In genomic region chr3:44503178-44503577, GRCh38 we compare ENCODE assay signal across 8 cellular contexts. TPM values are rescaled to one million over a fixed set of nuclear protein-coding genes. Genes with fewer than 3 reads are reported as not detected.
A peak's percentile ranks its signal among the peaks of the same experiment; 100 is the strongest.
DNase-seq lines count a peak whose midpoint lies in the region; ATAC-seq, FAIRE-seq and TF ChIP-seq lines count a peak whose summit lies in the region.
"Not testable (repeated sequence)": the region's sequence is repeated elsewhere in the genome, so short reads cannot be mapped to it uniquely, and the experiment has no call there.
"Had no signal": no experiment of that assay in that cellular context is flagged by ENCODE, and none has a peak within 500 bp of the region (broad histone marks: within the 10 kb centered on the region; RNA-seq: fewer than 3 reads in every experiment).

No MANE protein-coding gene starts in this region.

- not testable (repeated sequence) for H3K18ac ChIP-seq in trophoblast cell (ENCODE audit: low read length)

- not testable (repeated sequence) for H3K27ac ChIP-seq in lower lobe of right lung; trophoblast cell (ENCODE audit: low read depth, low read length); upper lobe of right lung

- not testable (repeated sequence) for H3K23ac ChIP-seq in trophoblast cell (ENCODE audit: low read length)

- not testable (repeated sequence) for H3K4me1 ChIP-seq in lower lobe of right lung; trophoblast cell (ENCODE audit: control insufficient read depth in 1 of 2, insufficient read depth in 2 of 2, low read length in 2 of 2); upper lobe of right lung

- not testable (repeated sequence) for H2BK12ac ChIP-seq in trophoblast cell (ENCODE audit: low read length)

- not testable (repeated sequence) for H3K4me2 ChIP-seq in trophoblast cell (ENCODE audit: low read length)

- intact Hi-C loops in lower lobe of right lung (cut with DNase I); upper lobe of right lung (cut with DNase I): not testable (repeated sequence)

- H3K4me3 ChIP-seq in bronchial epithelial cell (ENCODE audit: low read depth, low read length); lower lobe of right lung; trophoblast cell (ENCODE audit: low read depth, low read length); upper lobe of right lung: not testable (repeated sequence)

- TF ChIP-seq CTCF in bronchial epithelial cell (IDR thresholded peaks at IDR 0.05; ENCODE audit: insufficient read depth, low read length, severe bottlenecking); lower lobe of right lung (IDR thresholded peaks at IDR 0.05); upper lobe of right lung (IDR thresholded peaks at IDR 0.05): not testable (repeated sequence)

- H3K9ac ChIP-seq in trophoblast cell (ENCODE audit: low read length): not testable (repeated sequence)

- H3K9me3 ChIP-seq in lower lobe of right lung: peaks cover 37% of the 10 kb centered on the region
- not testable (repeated sequence) for H3K9me3 ChIP-seq in trophoblast cell (ENCODE audit: insufficient read depth, low read depth, low read length)
- peaks cover 23% of the 10 kb centered on the region for H3K9me3 ChIP-seq in upper lobe of right lung

- not testable (repeated sequence) for H3K79me2 ChIP-seq in trophoblast cell (ENCODE audit: control insufficient read depth, insufficient read depth, low read length, poor library complexity)

- H3K27me3 ChIP-seq in bronchial epithelial cell (ENCODE audit: control insufficient read depth, insufficient read depth, low read length); lower lobe of right lung (ENCODE audit: low read depth); trophoblast cell (ENCODE audit: insufficient read depth, low read length); upper lobe of right lung: not testable (repeated sequence)

- TF ChIP-seq POLR2A in GM12891 (IDR thresholded peaks at IDR 0.05; ENCODE audit: low read depth, low read length): not testable (repeated sequence)

- ATAC-seq in lower lobe of right lung (peak; percentile 23 to 62), upper lobe of right lung (peak; percentile 56)

- H2BK5ac ChIP-seq in trophoblast cell (ENCODE audit: low read depth, low read length, poor library complexity): not testable (repeated sequence)

- not testable (repeated sequence) for H3K79me1 ChIP-seq in trophoblast cell (ENCODE audit: low read length)

- WGBS in trophoblast cell (ENCODE audit: extremely low coverage, insufficient coverage, insufficient read length): no CpG with 5 or more reads among the region's 2 CpGs

- H4K12ac ChIP-seq in trophoblast cell (ENCODE audit: low read depth, low read length): not testable (repeated sequence)

- FAIRE-seq in GM12891 (lab: Jason Lieb, UNC): peak; percentile 67
- peak; percentile 82 for FAIRE-seq in bronchial epithelial cell (lab: Jason Lieb, UNC)

- not testable (repeated sequence) for H2AFZ ChIP-seq in trophoblast cell (ENCODE audit: insufficient read depth, low read length, poor library complexity)

- not testable (repeated sequence) for H4K8ac ChIP-seq in trophoblast cell (ENCODE audit: low read depth, low read length)

- H2AK5ac ChIP-seq in trophoblast cell (ENCODE audit: low read length): not testable (repeated sequence)

- peak overlapping the region; percentile 52 for H3K4ac ChIP-seq in trophoblast cell (ENCODE audit: low read depth, low read length)

- not testable (repeated sequence) for H2BK120ac ChIP-seq in trophoblast cell (ENCODE audit: insufficient read depth, low read length, poor library complexity)

- DNase-seq in GM12891 (ENCODE audit: insufficient read length, low spot score); bronchial epithelial cell (ENCODE audit: low read depth); lower lobe of right lung; trophoblast cell; upper lobe of right lung: not testable (repeated sequence)

- H4K91ac ChIP-seq in trophoblast cell (ENCODE audit: low read depth, low read length): not testable (repeated sequence)

- H3K36me3 ChIP-seq in bronchial epithelial cell (ENCODE audit: control insufficient read depth, insufficient read depth, low read length); lower lobe of right lung; upper lobe of right lung: not testable (repeated sequence)
- H3K36me3 ChIP-seq in trophoblast cell (ENCODE audit: control insufficient read depth in 1 of 2, insufficient read depth in 2 of 2, low read length in 2 of 2): peaks cover 11 to 23% of the 10 kb centered on the region in 2 experiments

- not testable (repeated sequence) for H3K14ac ChIP-seq in trophoblast cell (ENCODE audit: low read length)

RNA-seq across cellular contexts. Expression of gene ZNF445, which starts 25.7 kb away (rescaled TPM):
- 2.3 TPM for polyA plus RNA-seq in GM12891 (2012; ENCODE audit: low read depth, missing spikeins)
- total RNA-seq in bronchial epithelial cell (4.2 and 5.8 TPM in 2 replicates), lower lobe of right lung (21.1 TPM), upper lobe of right lung (19.8 TPM)
- 7.0 and 7.3 TPM in 2 replicates for polyA plus RNA-seq in trophoblast cell (2013)

RNA-seq across cellular contexts. Expression of gene ZKSCAN7, which starts 51.8 kb away (rescaled TPM):
- polyA plus RNA-seq in GM12891 (2012; ENCODE audit: low read depth, missing spikeins): 2.0 TPM
- total RNA-seq in bronchial epithelial cell (2.2 and 2.9 TPM in 2 replicates), lower lobe of right lung (3.9 TPM), upper lobe of right lung (3.6 TPM)
- polyA plus RNA-seq in trophoblast cell (2013): 3.2 and 3.4 TPM in 2 replicates
- total RNA-seq: A172, Caco-2 had no signal
- polyA plus RNA-seq: A549 had no signal
